6 cellular contexts compared by ENCODE assay signal in the genomic region with DNA sequence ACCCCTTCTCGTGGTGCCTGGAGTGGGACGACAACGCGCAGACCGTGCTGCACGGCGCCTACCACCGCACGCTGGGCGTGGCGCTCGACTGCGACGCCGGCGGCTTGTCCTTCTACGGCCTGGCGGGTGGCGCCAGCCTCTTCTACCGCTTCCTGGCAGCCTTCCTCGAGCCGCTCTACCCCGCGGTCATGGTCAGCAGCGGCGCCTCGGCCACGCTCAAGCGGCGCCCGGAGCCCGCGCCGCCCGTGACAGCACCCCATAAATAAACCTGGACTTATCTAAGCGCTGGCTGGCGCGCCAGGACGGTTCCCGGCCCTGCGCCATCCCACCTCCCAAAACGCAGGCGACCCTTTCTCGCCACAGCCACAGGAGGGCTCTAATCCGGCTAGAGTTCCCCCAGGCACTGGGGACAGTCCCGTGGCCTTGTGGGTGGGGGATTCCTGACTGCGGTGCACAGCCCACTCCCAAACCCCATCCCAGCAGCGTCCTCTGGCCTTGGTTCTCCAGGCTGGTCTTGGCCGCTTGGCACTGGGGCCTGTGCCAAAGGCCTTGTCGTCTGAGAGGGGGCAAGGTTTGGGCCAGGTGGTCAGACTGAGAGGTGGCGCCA. TPM values are rescaled to one million over a fixed set of nuclear protein-coding genes. Genes with fewer than 3 reads are reported as not detected.
DNase-seq lines count a peak whose midpoint lies in the region; ATAC-seq and TF ChIP-seq lines count a peak whose summit lies in the region.

No MANE protein-coding gene starts in this region.

- TF ChIP-seq POLR2A in tibial nerve (IDR thresholded peaks at IDR 0.05), result no peak

- H3K4me1 ChIP-seq in left lung, result peaks cover 23 to 59% of the 10 kb centered on the region in 2 donors
- peaks cover 0 to 43% (median 26%) of the 10 kb centered on the region in 4 donors for H3K4me1 ChIP-seq in tibial nerve

- 18 to 28% methylated on average over 26 to 49 of the region's 51 CpGs for WGBS in tibial nerve, 2 donors

- peak overlapping the region; percentile 4 to 37 for H3K4me3 ChIP-seq in left lung
- H3K4me3 ChIP-seq in tibial nerve, result peak overlapping the region; percentile 23 to 51 (median 39)

- peak; percentile 40 for ATAC-seq in HG03064 (IDR thresholded peaks at IDR 0.05; ENCODE audit: low read depth, unreplicated experiment)
- ATAC-seq in left lung, result peak; percentile 74
- ATAC-seq in HG02588 (IDR thresholded peaks at IDR 0.05; ENCODE audit: unreplicated experiment), result no peak

- H3K9me3 ChIP-seq in left lung, result no peaks in the 10 kb centered on the region
- no peaks in the 10 kb centered on the region for H3K9me3 ChIP-seq in tibial nerve

- peak in 1 of 2 donors; percentile 17 for TF ChIP-seq CTCF in left lung (IDR thresholded peaks at IDR 0.05)
- TF ChIP-seq CTCF in tibial nerve (IDR thresholded peaks at IDR 0.05), result peak in 3 of 5 experiments; percentile 11 to 27 (median 12)

- H3K27ac ChIP-seq in left lung (peak overlapping the region; percentile 83 to 90), tibial nerve (peak overlapping the region; percentile 39 to 75 (median 56))

- DNase-seq in AG08396 (ENCODE audit: low spot score) (peak; percentile 73), left lung (peak; percentile 78 to 96), tibial nerve (ENCODE audit: low spot score in 2 of 2) (no peak)
- DNase-seq in activated T-helper 9 cell treated with anti-CD3 and anti-CD28 coated beads, Interleukin-2, amount 50 U/mL, for 16 hours (ENCODE audit: low read depth), result peak; percentile 37

- TF ChIP-seq EP300 in tibial nerve (IDR thresholded peaks at IDR 0.05), result no peak

- H3K36me3 ChIP-seq in left lung, result no peaks in the 10 kb centered on the region
- no peaks in the 10 kb centered on the region for H3K36me3 ChIP-seq in tibial nerve

- no peaks in the 10 kb centered on the region for H3K27me3 ChIP-seq in left lung
- no peaks in the 10 kb centered on the region for H3K27me3 ChIP-seq in tibial nerve

- intact Hi-C loops in left lung (cut with DNase I), result no loop called here

RNA-seq across cellular contexts. Expression of a gene that starts 10.2 kb away (rescaled TPM):
- total RNA-seq in left lung (10 to 100 TPM; 36.8 to 45.1 TPM), tibial nerve (10 to 100 TPM in 1 of 4 donors, 1 to 10 TPM in 3; 4.6 to 27.9 (median 7.7) TPM)

RNA-seq across cellular contexts. Expression of a gene that starts 30.6 kb away (rescaled TPM):
- 10 to 100 TPM; 20.6 to 20.8 TPM for total RNA-seq in left lung
- 10 to 100 TPM; 24.9 to 33.5 (median 32.6) TPM for total RNA-seq in tibial nerve

RNA-seq across cellular contexts. Expression of a gene that starts 30.8 kb away (rescaled TPM):
- total RNA-seq in left lung, result 100 to 1,000 TPM; 203 to 215 TPM
- total RNA-seq in tibial nerve, result 100 to 1,000 TPM; 171 to 241 (median 220) TPM

RNA-seq across cellular contexts. Expression of a gene that starts 32.2 kb away (rescaled TPM):
- total RNA-seq in left lung, result 10 to 100 TPM; 18.3 to 19.3 TPM
- 10 to 100 TPM in 1 of 4 donors, 1 to 10 TPM in 3; 4.2 to 12.0 (median 8.3) TPM for total RNA-seq in tibial nerve

RNA-seq across cellular contexts. Expression of a gene that starts 53.9 kb away (rescaled TPM):
- total RNA-seq in left lung (10 to 100 TPM; 26.0 to 39.9 TPM), tibial nerve (100 to 1,000 TPM; 137 to 194 (median 166) TPM)

Comparison
In these comparisons a context has a peak if more than half of its experiments do, and no peak if none do; other contexts are left out.
1. DNase-seq: peak in AG08396 (single experiment), activated T-helper 9 cell treated with anti-CD3 and anti-CD28 coated beads, Interleukin-2, amount 50 U/mL, for 16 hours (single experiment) and left lung (2 of 2); none in tibial nerve (0 of 2).